Comparison of ENCODE assay signal across 26 cellular contexts in the genomic region with DNA sequence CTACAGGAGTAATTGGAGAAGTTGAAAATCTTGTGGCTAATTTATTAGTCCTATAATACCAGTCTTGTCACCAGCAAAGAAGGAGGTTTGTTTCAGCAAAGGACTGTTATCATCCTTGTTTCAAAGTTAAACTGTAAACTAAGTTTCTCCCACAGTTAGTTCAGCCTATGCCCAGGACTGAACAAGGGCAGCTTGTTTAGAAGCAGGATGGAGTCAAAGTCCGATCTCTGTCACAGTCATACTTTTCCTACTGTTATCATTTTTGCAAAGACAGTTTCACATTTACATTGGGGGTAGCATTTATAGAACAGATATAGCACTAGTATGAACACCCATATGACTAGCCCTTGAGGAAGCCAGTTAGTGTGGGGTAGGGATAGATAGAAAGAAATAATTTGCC. TPM values are rescaled to one million over a fixed set of nuclear protein-coding genes. Genes with fewer than 3 reads are reported as not detected.
"Had no signal": no experiment of that assay in that cellular context is flagged by ENCODE, and none has a peak within 500 bp of the region (broad histone marks: within the 10 kb centered on the region; RNA-seq: fewer than 3 reads in every experiment).

No MANE protein-coding gene starts in this region.

- H3K4me1 ChIP-seq: gastroesophageal sphincter, left lung, lower lobe of right lung, sigmoid colon, stomach had no signal

- DNase-seq: central memory CD4-positive, alpha-beta T cell; effector memory CD4-positive, alpha-beta T cell; kidney; left lung; lower lobe of right lung; naive B cell; posterior cingulate gyrus; sigmoid colon; stimulated activated CD4-positive, alpha-beta T cell treated with anti-CD3 and anti-CD28 coated beads, Interleukin-12 subunit alpha, Interleukin-12 subunit beta, amount 100 ng/mL, for 4 hours; stimulated activated naive CD4-positive, alpha-beta T cell; stomach; substantia nigra; transverse colon had no signal

- H3K27me3 ChIP-seq: gastroesophageal sphincter, left lung, neutrophil, sigmoid colon, stomach, transverse colon had no signal

- H3K4me3 ChIP-seq: gastroesophageal sphincter, left lung, lower lobe of right lung, sigmoid colon, skin epidermis, stomach, thoracic aorta, transverse colon had no signal

- H3K36me3 ChIP-seq: gastroesophageal sphincter, left lung, lower lobe of right lung, neutrophil, sigmoid colon, stomach, thoracic aorta, transverse colon had no signal

- ATAC-seq: esophagus mucosa, gastroesophageal sphincter, left lung, lower lobe of right lung had no signal

- H3K27ac ChIP-seq: gastroesophageal sphincter, left lung, lower lobe of right lung, neutrophil, sigmoid colon, skin epidermis, stomach, thoracic aorta had no signal

- H3K9me3 ChIP-seq: gastroesophageal sphincter, left lung, lower lobe of right lung, neutrophil, sigmoid colon, stomach, thoracic aorta, transverse colon had no signal

- FAIRE-seq: endometrium, kidney had no signal

RNA-seq across cellular contexts. Expression of a gene that starts 46.4 kb away (rescaled TPM):
- total RNA-seq: chondrocyte, esophagus mucosa, fibroblast of lung, gastroesophageal sphincter, kidney, left lung, lower lobe of right lung, mesothelial cell of epicardium, osteoblast, pulmonary artery endothelial cell, sigmoid colon, stomach, thoracic aorta, transverse colon, ureter had no signal
- polyA plus RNA-seq: fibroblast of lung, neural cell, sigmoid colon, stomach had no signal
